In the genomic region with DNA sequence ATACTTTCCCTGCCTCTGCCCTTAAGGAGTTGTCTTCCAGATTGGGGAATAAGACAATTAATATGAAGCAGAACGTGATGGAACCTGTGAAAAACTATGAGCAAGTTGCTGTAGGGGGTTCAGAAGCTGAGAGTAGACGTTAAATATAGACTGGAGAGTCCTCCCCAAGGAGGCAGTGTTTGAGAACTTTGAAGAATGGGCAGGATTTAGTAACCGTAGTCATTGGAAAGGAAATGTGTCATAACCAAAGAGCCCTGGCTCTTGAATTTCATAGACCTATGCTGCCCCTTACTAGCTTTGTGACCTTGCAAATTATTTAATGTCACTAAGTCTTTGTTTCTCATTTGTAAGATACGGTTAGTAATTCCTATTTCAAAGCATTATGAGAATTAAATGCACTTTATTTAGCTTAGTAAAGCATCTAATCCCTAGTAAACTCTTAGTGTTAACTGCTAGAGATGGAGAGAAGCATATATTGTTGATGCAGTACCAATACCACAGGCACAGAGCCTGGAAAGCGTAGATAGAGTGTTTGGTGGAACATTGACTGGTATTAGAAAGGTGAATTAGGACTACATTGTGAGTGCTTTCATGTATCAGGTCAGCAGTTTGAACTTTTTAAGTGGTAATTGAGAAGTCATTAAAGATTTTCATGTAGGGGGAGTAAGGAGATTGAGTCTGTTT, we compare ENCODE assay signal across 10 cellular contexts. TPM values are rescaled to one million over a fixed set of nuclear protein-coding genes. Genes with fewer than 3 reads are reported as not detected.
DNase-seq lines count a peak whose midpoint lies in the region; ATAC-seq, FAIRE-seq and TF ChIP-seq lines count a peak whose summit lies in the region.
"Had no signal": no experiment of that assay in that cellular context is flagged by ENCODE, and none has a peak within 500 bp of the region (broad histone marks: within the 10 kb centered on the region; RNA-seq: fewer than 3 reads in every experiment).

No MANE protein-coding gene starts in this region.

- no peaks in the 10 kb centered on the region for H3K36me3 Mint-ChIP-seq in Caco-2 (ENCODE audit: insufficient read depth, unreplicated experiment)

- H3K9me2 ChIP-seq in SU-DHL-6 (replicated peaks; ENCODE audit: insufficient read depth, low read length) = no peaks in the 10 kb centered on the region

- H4K20me1 ChIP-seq in SU-DHL-6 (ENCODE audit: low read depth, low read length) (0 out of 2 replicates have a peak, but pooled peaks cover 2% of the 10 kb centered on the region), keratinocyte (ENCODE audit: control insufficient read depth, extremely low read depth, insufficient read depth, low read length) (no peaks in the 10 kb centered on the region)

- peak; percentile 79 for FAIRE-seq in keratinocyte (lab: Jason Lieb, UNC)

- H3K4me3 ChIP-seq in SU-DHL-6 (ENCODE audit: insufficient read depth, low read length, poor library complexity, severe bottlenecking) (no peak overlapping the region), keratinocyte (ENCODE audit: control insufficient read depth in 2 of 3, extremely low read depth in 1 of 3, insufficient read depth in 2 of 3, low read depth in 1 of 3, low read length in 3 of 3) (peak overlapping the region in 1 of 3 experiments; percentile 6), Caco-2 (ENCODE audit: low read depth, low read length) (no peak overlapping the region)

- H3K9me3 ChIP-seq in SU-DHL-6 (ENCODE audit: insufficient read depth, low read length) (no peaks in the 10 kb centered on the region), keratinocyte (ENCODE audit: control insufficient read depth, low read depth, low read length) (no peaks in the 10 kb centered on the region), Caco-2 (no peaks in the 10 kb centered on the region)

- dilution Hi-C loops in keratinocyte (cut with MboI; ENCODE audit: extremely low pct_ligation_motif_present, low sequenced_read_pairs) = no loop called here

- ATAC-seq in GM21576 (IDR thresholded peaks at IDR 0.05; ENCODE audit: unreplicated experiment) = peak; percentile 44
- ATAC-seq in GM21360 (IDR thresholded peaks at IDR 0.05; ENCODE audit: unreplicated experiment) = no peak
- ATAC-seq: stimulated activated memory B cell treated with anti-CD40 and anti-IgM and Interleukin-4, amounts not matched to agents 10 μg/mL and 1 μg/mL and 100 μg/mL, for 72 hours had no signal

- H3K4me2 ChIP-seq in SU-DHL-6 (ENCODE audit: low read depth, low read length, poor library complexity, severe bottlenecking) (peak overlapping the region; percentile 6), keratinocyte (ENCODE audit: control insufficient read depth, extremely low read depth, insufficient read depth, low read depth, low read length) (peak overlapping the region; percentile 62)

- DNase-seq in AML-193 (lab: John Stamatoyannopoulos, UW) = peak; percentile 39 to 46
- no peak for DNase-seq in keratinocyte (ENCODE audit: low read depth, low spot score)
- no peak for DNase-seq in Caco-2
- no peak for DNase-seq in superior temporal gyrus (ENCODE audit: extremely low spot score)
- DNase-seq in dedifferentiated amniotic fluid mesenchymal stem cell (ENCODE audit: extremely low spot score) = no peak

- H3K4me1 Mint-ChIP-seq in Caco-2 (ENCODE audit: low read depth, unreplicated experiment) = peaks cover 11% of the 10 kb centered on the region

- no peaks in the 10 kb centered on the region; the same call in 1 of the 2 replicates for H3F3A ChIP-seq in SU-DHL-6 (ENCODE audit: insufficient read depth)

- no peaks in the 10 kb centered on the region for H3K36me3 ChIP-seq in SU-DHL-6 (ENCODE audit: low read length)
- no peaks in the 10 kb centered on the region for H3K36me3 ChIP-seq in keratinocyte (ENCODE audit: control insufficient read depth in 2 of 2, extremely low read depth in 1 of 2, insufficient read depth in 2 of 2, low read length in 2 of 2)
- H3K36me3 ChIP-seq in Caco-2 (ENCODE audit: control insufficient read depth, insufficient read depth, low read length) = no peaks in the 10 kb centered on the region

- H3K27me3 ChIP-seq in SU-DHL-6 (ENCODE audit: low read length) = no peaks in the 10 kb centered on the region
- no peaks in the 10 kb centered on the region for H3K27me3 ChIP-seq in keratinocyte (ENCODE audit: control insufficient read depth, extremely low read depth, insufficient read depth, low read length)
- H3K27me3 ChIP-seq in Caco-2 (replicated peaks; ENCODE audit: control insufficient read depth, insufficient read depth, low read length) = no peaks in the 10 kb centered on the region

- peaks cover 32% of the 10 kb centered on the region for H3K4me1 ChIP-seq in keratinocyte (ENCODE audit: control insufficient read depth, extremely low read depth, insufficient read depth, low read length)
- no peaks in the 10 kb centered on the region for H3K4me1 ChIP-seq in Caco-2

- CTCF ChIA-PET in Caco-2 (lab: Charles Lee) = interaction anchor here (0.6 kb wide), 1 partner anchor 118 kb away, joined by 3 read pairs; no protein-coding TSS in a partner anchor

- H2AFZ ChIP-seq in SU-DHL-6 (ENCODE audit: low read depth, low read length, severe bottlenecking) (no peak overlapping the region), keratinocyte (ENCODE audit: control insufficient read depth, low read length) (no peak overlapping the region)

- no peak overlapping the region for H3K9ac ChIP-seq in SU-DHL-6 (ENCODE audit: low read length)
- no peak overlapping the region for H3K9ac ChIP-seq in keratinocyte (ENCODE audit: control insufficient read depth, extremely low read depth, insufficient read depth, low read length)

- peaks cover 89% of the 10 kb centered on the region for H3K79me2 ChIP-seq in SU-DHL-6 (ENCODE audit: insufficient read depth, low read length)
- H3K79me2 ChIP-seq in keratinocyte (ENCODE audit: control insufficient read depth, insufficient read depth, low read length) = peaks cover 72% of the 10 kb centered on the region

- no peak for TF ChIP-seq CTCF in SU-DHL-6 (IDR thresholded peaks at IDR 0.05; ENCODE audit: insufficient read depth, low read length, poor library complexity, severe bottlenecking)
- TF ChIP-seq CTCF in keratinocyte (optimal IDR thresholded peaks at IDR 0.05 in 1 of 3, IDR thresholded peaks at IDR 0.05 in 1 of 3, conservative IDR thresholded peaks at IDR 0.05 in 1 of 3; ENCODE audit: extremely low read depth in 1 of 3, insufficient read depth in 2 of 3, low read length in 3 of 3) = peak in 1 of 3 experiments; percentile 28
- TF ChIP-seq CTCF in Caco-2 (IDR thresholded peaks at IDR 0.05; ENCODE audit: insufficient read depth in 1 of 2, low read depth in 1 of 2, low read length in 1 of 2, severe bottlenecking in 1 of 2, unreplicated experiment in 1 of 2) = no peak

- H3K4me3 Mint-ChIP-seq in Caco-2 (ENCODE audit: unreplicated experiment) = no peak overlapping the region
- H3K4me3 Mint-ChIP-seq: stimulated activated memory B cell treated with anti-CD40 and anti-IgM and Interleukin-4, amounts not matched to agents 10 μg/mL and 1 μg/mL and 100 μg/mL, for 72 hours had no signal

- no peaks in the 10 kb centered on the region for H3K9me1 ChIP-seq in keratinocyte (ENCODE audit: control insufficient read depth, extremely low read depth, insufficient read depth, low read length)

- no peak overlapping the region for H3K27ac ChIP-seq in SU-DHL-6 (ENCODE audit: low read depth, low read length)
- H3K27ac ChIP-seq in keratinocyte (ENCODE audit: control insufficient read depth, insufficient read depth, low read length) = peak overlapping the region; percentile 5
- H3K27ac ChIP-seq: HL-60 had no signal

- no peaks in the 10 kb centered on the region for H3K27me3 Mint-ChIP-seq in Caco-2 (ENCODE audit: insufficient read depth, unreplicated experiment)
- H3K27me3 Mint-ChIP-seq: stimulated activated memory B cell treated with anti-CD40 and anti-IgM and Interleukin-4, amounts not matched to agents 10 μg/mL and 1 μg/mL and 100 μg/mL, for 72 hours had no signal

- BruUV-seq in Caco-2 (replicated peaks; lab: Mats Ljungman, UMichigan) = no TSS peak

- H3K27ac Mint-ChIP-seq in Caco-2 (ENCODE audit: unreplicated experiment) = no peak overlapping the region
- H3K27ac Mint-ChIP-seq: stimulated activated memory B cell treated with anti-CD40 and anti-IgM and Interleukin-4, amounts not matched to agents 10 μg/mL and 1 μg/mL and 100 μg/mL, for 72 hours had no signal

- no peaks in the 10 kb centered on the region for H3K9me3 Mint-ChIP-seq in Caco-2 (ENCODE audit: unreplicated experiment)
- H3K9me3 Mint-ChIP-seq: stimulated activated memory B cell treated with anti-CD40 and anti-IgM and Interleukin-4, amounts not matched to agents 10 μg/mL and 1 μg/mL and 100 μg/mL, for 72 hours had no signal

- POLR2A ChIA-PET in Caco-2 (lab: Charles Lee) = no interaction called here

- intact Hi-C loops in Caco-2 (cut with micrococcal nuclease; ENCODE audit: unreplicated experiment) = no loop called here

RNA-seq across cellular contexts. Expression of gene MCAM, which starts 54.1 kb away (rescaled TPM):
- 8.5 to 12.1 TPM (median 10.5 TPM) in 3 replicates for polyA plus RNA-seq in keratinocyte
- polyA plus RNA-seq in keratinocyte (2011; ENCODE audit: low read depth) = 0.91 TPM
- 2.4 and 4.8 TPM in 2 replicates for polyA plus RNA-seq in keratinocyte (2011; cell fraction: cytosol; rRNA removed)
- polyA plus RNA-seq in keratinocyte (2011; cell fraction: nucleus; rRNA removed) = 12.9 and 14.6 TPM in 2 replicates
- polyA plus RNA-seq in keratinocyte (2012; ENCODE audit: low replicate concordance) = 0.52 and 7.8 TPM in 2 replicates
- polyA minus RNA-seq in keratinocyte = 6.9 to 14.4 TPM (median 11.9 TPM) in 3 replicates
- polyA minus RNA-seq in keratinocyte (2011; cell fraction: cytosol; rRNA and poly(A)+ RNA removed) = 17.8 TPM
- 13.2 and 24.2 TPM in 2 replicates for polyA minus RNA-seq in keratinocyte (2011; cell fraction: nucleus; rRNA and poly(A)+ RNA removed)
- total RNA-seq in Caco-2 (2022) = 8.3 and 9.8 TPM in 2 replicates

RNA-seq across cellular contexts. Expression of gene CBL, which starts 56.7 kb away (rescaled TPM):
- polyA plus RNA-seq in keratinocyte = 7.9 to 15.2 TPM (median 14.1 TPM) in 3 replicates
- polyA plus RNA-seq in keratinocyte (2011; ENCODE audit: low read depth) = 3.8 TPM
- 10.1 and 14.7 TPM in 2 replicates for polyA plus RNA-seq in keratinocyte (2011; cell fraction: cytosol; rRNA removed)
- 29.0 and 31.3 TPM in 2 replicates for polyA plus RNA-seq in keratinocyte (2011; cell fraction: nucleus; rRNA removed)
- polyA plus RNA-seq in keratinocyte (2012; ENCODE audit: low replicate concordance) = 8.8 and 11.2 TPM in 2 replicates
- polyA minus RNA-seq in keratinocyte = 12.5 to 34.7 TPM (median 23.3 TPM) in 3 replicates
- 10.9 TPM for polyA minus RNA-seq in keratinocyte (2011; cell fraction: cytosol; rRNA and poly(A)+ RNA removed)
- polyA minus RNA-seq in keratinocyte (2011; cell fraction: nucleus; rRNA and poly(A)+ RNA removed) = 21.2 and 37.2 TPM in 2 replicates
- 52.7 and 53.5 TPM in 2 replicates for total RNA-seq in Caco-2 (2022)

Comparison
In these comparisons a context has a peak if more than half of its experiments do, and no peak if none do; other contexts are left out.
1. DNase-seq: peak in AML-193 (2 of 2); none in keratinocyte (single experiment), Caco-2 (0 of 2), superior temporal gyrus (single experiment) and dedifferentiated amniotic fluid mesenchymal stem cell (single experiment).